In the genomic region with DNA sequence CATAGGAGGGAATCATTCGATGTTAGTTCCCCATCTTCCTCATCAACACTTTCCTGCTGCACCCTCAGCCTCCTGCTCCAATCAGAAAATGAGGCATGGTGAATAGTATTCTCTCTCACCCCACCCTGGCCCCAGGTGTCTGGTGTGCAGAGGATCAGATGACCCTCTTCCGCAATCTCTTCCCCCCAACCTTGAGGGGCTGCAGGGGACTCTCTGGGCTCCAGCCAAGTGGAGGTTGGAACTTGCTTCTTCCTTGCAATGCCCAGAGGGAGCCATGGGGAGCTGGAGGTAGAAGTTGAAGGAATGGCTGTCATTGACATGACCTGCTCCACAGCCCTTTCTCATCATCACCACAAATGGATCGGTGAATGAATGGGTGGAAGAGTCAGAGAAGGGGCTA, we compare ENCODE assay signal across 26 cellular contexts. TPM values are rescaled to one million over a fixed set of nuclear protein-coding genes. Genes with fewer than 3 reads are reported as not detected.
"Had no signal": no experiment of that assay in that cellular context is flagged by ENCODE, and none has a peak within 500 bp of the region (broad histone marks: within the 10 kb centered on the region; RNA-seq: fewer than 3 reads in every experiment).

No MANE protein-coding gene starts in this region.

- DNase-seq: colonic mucosa; cortex of kidney; effector CD8-positive, alpha-beta T cell; effector memory CD8-positive, alpha-beta T cell; endodermal cell; erythroblast; esophagus squamous epithelium; foreskin fibroblast; foreskin melanocyte; gastrocnemius medialis; glutamatergic neuron; head of caudate nucleus; heart right ventricle; hippocampal formation; left cardiac atrium; left lung; left ventricle myocardium superior; lower lobe of right lung; mesenchymal stem cell; mucosa of descending colon had no signal

- H3K27me3 ChIP-seq: colonic mucosa, gastrocnemius medialis had no signal

- H3K4me1 ChIP-seq: colonic mucosa had no signal

- ATAC-seq: effector memory CD8-positive, alpha-beta T cell; esophagus mucosa; gastrocnemius medialis; heart right ventricle; left cardiac atrium; left lung; left ventricle myocardium superior; lower lobe of right lung; mucosa of descending colon had no signal

- H3K9me3 ChIP-seq: colonic mucosa, esophagus squamous epithelium, gastrocnemius medialis, heart right ventricle, left lung, lower lobe of right lung, mucosa of descending colon had no signal

- H3K27ac ChIP-seq: colonic mucosa, epithelial cell of prostate, esophagus squamous epithelium, gastrocnemius medialis, heart right ventricle, left lung, lower lobe of right lung had no signal

- H3K4me3 ChIP-seq: colonic mucosa, esophagus squamous epithelium, gastrocnemius medialis, heart right ventricle, left lung, lower lobe of right lung, mucosa of descending colon had no signal

- H3K36me3 ChIP-seq: colonic mucosa, esophagus squamous epithelium, gastrocnemius medialis, heart right ventricle, left lung, lower lobe of right lung had no signal

RNA-seq across cellular contexts. Expression of gene ESRRB, which starts 20.2 kb away (rescaled TPM):
- total RNA-seq: dermis microvascular lymphatic vessel endothelial cell, esophagus squamous epithelium, glomerular endothelial cell, kidney epithelial cell, lower lobe of right lung, lung microvascular endothelial cell had no signal
